ENCODE assay signal across 9 cellular contexts in the genomic region with DNA sequence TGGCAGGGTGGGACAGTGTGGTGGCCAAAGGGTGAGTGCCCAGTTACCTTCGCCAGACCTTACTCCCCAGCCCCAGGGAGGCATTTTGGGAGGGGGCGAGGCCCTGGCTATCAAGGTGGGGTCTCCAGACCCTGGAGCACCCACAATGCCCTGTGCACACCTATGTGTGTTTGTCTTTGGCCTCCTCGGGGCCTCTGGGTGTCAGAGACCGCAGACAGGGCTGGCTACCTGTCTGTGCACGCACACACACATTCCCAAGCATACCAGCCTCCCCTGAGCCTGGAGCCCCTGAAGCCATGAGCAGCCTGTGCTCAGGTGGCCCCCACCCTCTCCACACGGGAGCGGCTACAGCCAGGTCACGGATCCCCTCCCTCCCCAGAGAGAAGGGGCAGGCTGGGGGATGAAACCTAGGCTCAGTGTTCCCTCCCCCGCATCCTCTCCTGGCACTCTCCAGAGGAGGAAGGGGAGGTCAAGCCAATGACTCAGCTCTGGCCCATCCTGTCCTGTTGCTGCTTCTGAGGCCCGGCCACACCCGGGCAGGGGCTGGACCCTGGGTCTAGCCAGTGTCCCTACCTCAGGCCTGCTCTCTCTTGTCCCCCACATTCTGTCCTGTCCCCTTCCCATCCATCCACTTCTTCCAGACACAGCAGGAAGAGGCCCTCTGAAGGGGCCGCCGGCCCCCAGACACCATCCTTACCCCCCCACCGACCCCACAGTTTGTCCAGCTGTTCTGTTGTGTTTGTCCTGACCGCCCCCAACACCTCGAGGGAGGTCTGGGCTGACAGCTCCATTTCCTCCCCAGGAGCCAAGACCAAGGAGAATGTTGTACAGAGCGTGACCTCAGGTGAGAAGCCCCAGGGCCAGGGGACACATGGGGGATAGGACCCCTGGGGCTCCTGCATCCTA. TPM values are rescaled to one million over a fixed set of nuclear protein-coding genes. Genes with fewer than 3 reads are reported as not detected.
DNase-seq lines count a peak whose midpoint lies in the region; ATAC-seq and TF ChIP-seq lines count a peak whose summit lies in the region.
"Had no signal": no experiment of that assay in that cellular context is flagged by ENCODE, and none has a peak within 500 bp of the region (broad histone marks: within the 10 kb centered on the region; RNA-seq: fewer than 3 reads in every experiment).

No MANE protein-coding gene starts in this region.

- no peak for ATAC-seq in HG02852 (IDR thresholded peaks at IDR 0.05; ENCODE audit: unreplicated experiment)

- DNase-seq in HT1080 (ENCODE audit: low read depth) (peak; percentile 80), astrocyte of the hippocampus (ENCODE audit: low read depth, low spot score) (peak; percentile 44), stomach (no peak), mucosa of gallbladder (ENCODE audit: low spot score) (no peak)
- DNase-seq in effector CD4-positive, alpha-beta T cell = no peak
- no peak for DNase-seq in activated T-helper 2 cell treated with anti-CD3 and anti-CD28 coated beads, Interferon-gamma antibody, Interleukin-2, Interleukin-4, amounts not matched to agents 10 μg/mL and 5 μg/mL and 100 μg/mL, durations not matched to agents 14 hours and 24 hours and 36 hours (ENCODE audit: low spot score)

- no peaks in the 10 kb centered on the region; the same call in 1 of the 2 replicates for H3K9me3 ChIP-seq in iPS-20b (ENCODE audit: insufficient read depth, low read depth, low read length)
- no peaks in the 10 kb centered on the region for H3K9me3 ChIP-seq in stomach

- no peak for TF ChIP-seq EP300 in stomach (IDR thresholded peaks at IDR 0.05)

- H3K4me3 ChIP-seq in iPS-20b (ENCODE audit: low read length) (no peak overlapping the region), stomach (peak overlapping the region; percentile 14 to 26 (median 24))

- WGBS in stomach, 5 donors = 45 to 56% (median 54%) methylated on average over 11 to 17 of the region's 17 CpGs

- no peaks in the 10 kb centered on the region for H3K27me3 ChIP-seq in iPS-20b (ENCODE audit: insufficient read depth, low read length)
- H3K27me3 ChIP-seq in stomach = no peaks in the 10 kb centered on the region

- H3K27me3 Mint-ChIP-seq in activated T-helper 2 cell treated with anti-CD3 and anti-CD28 coated beads, Interferon-gamma antibody, Interleukin-2, Interleukin-4, amounts not matched to agents 10 μg/mL and 5 μg/mL and 100 μg/mL, durations not matched to agents 14 hours and 24 hours and 36 hours (ENCODE audit: low read depth) = no peaks in the 10 kb centered on the region
- H3K27me3 Mint-ChIP-seq: activated naive CD8-positive, alpha-beta T cell had no signal

- intact Hi-C loops in stomach (cut with DNase I; ENCODE audit: low total_unique reads) = no loop called here
- intact Hi-C loops in activated T-helper 2 cell treated with anti-CD3 and anti-CD28 coated beads, Interferon-gamma antibody, Interleukin-2, Interleukin-4, amounts not matched to agents 10 μg/mL and 5 μg/mL and 100 μg/mL, durations not matched to agents 14 hours and 24 hours and 36 hours (cut with micrococcal nuclease) = no loop called here

- H3K4me1 ChIP-seq in iPS-20b (ENCODE audit: insufficient read depth, low read length) = peaks cover 29% of the 10 kb centered on the region
- peaks cover 17 to 53% (median 41%) of the 10 kb centered on the region in 4 donors for H3K4me1 ChIP-seq in stomach

- H3K4me1 Mint-ChIP-seq in activated T-helper 2 cell treated with anti-CD3 and anti-CD28 coated beads, Interferon-gamma antibody, Interleukin-2, Interleukin-4, amounts not matched to agents 10 μg/mL and 5 μg/mL and 100 μg/mL, durations not matched to agents 14 hours and 24 hours and 36 hours (ENCODE audit: low read depth) = peaks cover 2% of the 10 kb centered on the region

- H3K36me3 ChIP-seq in iPS-20b (ENCODE audit: insufficient read depth, low read depth, low read length) = no peaks in the 10 kb centered on the region
- no peaks in the 10 kb centered on the region for H3K36me3 ChIP-seq in stomach

- no peaks in the 10 kb centered on the region for H3K36me3 Mint-ChIP-seq in activated T-helper 2 cell treated with anti-CD3 and anti-CD28 coated beads, Interferon-gamma antibody, Interleukin-2, Interleukin-4, amounts not matched to agents 10 μg/mL and 5 μg/mL and 100 μg/mL, durations not matched to agents 14 hours and 24 hours and 36 hours (ENCODE audit: low read depth)
- H3K36me3 Mint-ChIP-seq: activated naive CD8-positive, alpha-beta T cell had no signal

- TF ChIP-seq POLR2A in stomach (IDR thresholded peaks at IDR 0.05) = no peak

- peak overlapping the region; percentile 32; the same call in 1 of the 2 replicates for H3K9ac ChIP-seq in iPS-20b (ENCODE audit: low read depth, low read length)

- no peak for TF ChIP-seq CTCF in stomach (IDR thresholded peaks at IDR 0.05)

- no peak overlapping the region for H3K4me3 Mint-ChIP-seq in activated T-helper 2 cell treated with anti-CD3 and anti-CD28 coated beads, Interferon-gamma antibody, Interleukin-2, Interleukin-4, amounts not matched to agents 10 μg/mL and 5 μg/mL and 100 μg/mL, durations not matched to agents 14 hours and 24 hours and 36 hours (ENCODE audit: low read depth)
- H3K4me3 Mint-ChIP-seq: activated naive CD8-positive, alpha-beta T cell had no signal

- no peak overlapping the region for H3K27ac Mint-ChIP-seq in activated T-helper 2 cell treated with anti-CD3 and anti-CD28 coated beads, Interferon-gamma antibody, Interleukin-2, Interleukin-4, amounts not matched to agents 10 μg/mL and 5 μg/mL and 100 μg/mL, durations not matched to agents 14 hours and 24 hours and 36 hours
- H3K27ac Mint-ChIP-seq: activated naive CD8-positive, alpha-beta T cell had no signal

- H3K27ac ChIP-seq in iPS-20b (ENCODE audit: low read length) (no peak overlapping the region), stomach (peak overlapping the region; percentile 38 to 82 (median 74))

- no peaks in the 10 kb centered on the region for H3K9me3 Mint-ChIP-seq in activated T-helper 2 cell treated with anti-CD3 and anti-CD28 coated beads, Interferon-gamma antibody, Interleukin-2, Interleukin-4, amounts not matched to agents 10 μg/mL and 5 μg/mL and 100 μg/mL, durations not matched to agents 14 hours and 24 hours and 36 hours

RNA-seq across cellular contexts. Expression of gene SNCG, which starts 0.7 kb away (rescaled TPM):
- 3.9 and 7.2 TPM in 2 replicates for total RNA-seq in HT1080 (2014; rRNA removed; shearing (Covaris generic))
- 11.6 and 12.8 TPM in 2 replicates for polyA plus RNA-seq in HT1080 (2015; cell fraction: cytosol; rRNA removed)
- 6.5 and 10.7 TPM in 2 replicates for polyA plus RNA-seq in HT1080 (2015; cell fraction: nucleus; rRNA removed)
- total RNA-seq in stomach (1 to 10 TPM in 4 of 5 donors, not detected in 1; 3.8 to 7.6 (median 5.6) TPM), mucosa of gallbladder (15.8 TPM)
- polyA plus RNA-seq in stomach = 10 to 100 TPM; 10.9 to 59.6 (median 26.4) TPM
- total RNA-seq in activated T-helper 2 cell treated with anti-CD3 and anti-CD28 coated beads, Interferon-gamma antibody, Interleukin-2, Interleukin-4, amounts not matched to agents 10 μg/mL and 5 μg/mL and 100 μg/mL, durations not matched to agents 14 hours and 24 hours and 36 hours = not detected in 2 replicates

RNA-seq across cellular contexts. Expression of gene MMRN2, which starts 1.7 kb away (rescaled TPM):
- total RNA-seq in HT1080 (2014; rRNA removed; shearing (Covaris generic)) = 1.9 and 2.6 TPM in 2 replicates
- 5.0 and 6.8 TPM in 2 replicates for polyA plus RNA-seq in HT1080 (2015; cell fraction: cytosol; rRNA removed)
- 18.0 and 24.7 TPM in 2 replicates for polyA plus RNA-seq in HT1080 (2015; cell fraction: nucleus; rRNA removed)
- 10 to 100 TPM in 3 of 5 donors, 1 to 10 TPM in 2; 1.8 to 40.0 (median 12.9) TPM for total RNA-seq in stomach
- polyA plus RNA-seq in stomach = 1 to 10 TPM in 2 of 3 donors, under 1 TPM in 1; 1.00 to 5.0 (median 3.1) TPM
- 17.4 TPM for total RNA-seq in mucosa of gallbladder
- total RNA-seq in activated T-helper 2 cell treated with anti-CD3 and anti-CD28 coated beads, Interferon-gamma antibody, Interleukin-2, Interleukin-4, amounts not matched to agents 10 μg/mL and 5 μg/mL and 100 μg/mL, durations not matched to agents 14 hours and 24 hours and 36 hours = not detected in 2 replicates

RNA-seq across cellular contexts. Expression of gene ADIRF, which starts 9.2 kb away (rescaled TPM):
- 0.77 and 1.2 TPM in 2 replicates for total RNA-seq in HT1080 (2014; rRNA removed; shearing (Covaris generic))
- polyA plus RNA-seq in HT1080 (2015; cell fraction: cytosol; rRNA removed) = not detected in 2 replicates
- not detected in 2 replicates for polyA plus RNA-seq in HT1080 (2015; cell fraction: nucleus; rRNA removed)
- total RNA-seq in stomach (10 to 100 TPM in 4 of 5 donors, 1 to 10 TPM in 1; 1.2 to 98.2 (median 28.6) TPM), mucosa of gallbladder (25.4 TPM)
- 100 to 1,000 TPM in 2 of 3 donors, 10 to 100 TPM in 1; 96.4 to 249 (median 101) TPM for polyA plus RNA-seq in stomach
- total RNA-seq in activated T-helper 2 cell treated with anti-CD3 and anti-CD28 coated beads, Interferon-gamma antibody, Interleukin-2, Interleukin-4, amounts not matched to agents 10 μg/mL and 5 μg/mL and 100 μg/mL, durations not matched to agents 14 hours and 24 hours and 36 hours = not detected in 2 replicates

Comparison
In these comparisons a context has a peak if more than half of its experiments do, and no peak if none do; other contexts are left out.
1. DNase-seq: peak in HT1080 (single experiment) and astrocyte of the hippocampus (single experiment); none in stomach (single experiment), mucosa of gallbladder (single experiment), effector CD4-positive, alpha-beta T cell (single experiment) and activated T-helper 2 cell treated with anti-CD3 and anti-CD28 coated beads, Interferon-gamma antibody, Interleukin-2, Interleukin-4, amounts not matched to agents 10 μg/mL and 5 μg/mL and 100 μg/mL, durations not matched to agents 14 hours and 24 hours and 36 hours (single experiment).